Comparison of ENCODE assay signal across 18 cellular contexts in genomic region chr6:47520282-47520681, GRCh38. TPM values are rescaled to one million over a fixed set of nuclear protein-coding genes. Genes with fewer than 3 reads are reported as not detected.
DNase-seq lines count a peak whose midpoint lies in the region; ATAC-seq, FAIRE-seq and TF ChIP-seq lines count a peak whose summit lies in the region.
"Had no signal": no experiment of that assay in that cellular context is flagged by ENCODE, and none has a peak within 500 bp of the region (broad histone marks: within the 10 kb centered on the region; RNA-seq: fewer than 3 reads in every experiment).

No MANE protein-coding gene starts in this region.

- in situ Hi-C loops in HepG2 (cut with HindIII; ENCODE audit: extremely low pct_ligation_motif_present, low pct_unique_long_range_greater_than_20kb) = no loop called here

- H3K36me3 ChIP-seq in CD4-positive, alpha-beta memory T cell (ENCODE audit: insufficient read depth, low read length) = no peaks in the 10 kb centered on the region
- H3K36me3 ChIP-seq in WERI-Rb-1 (no peaks in the 10 kb centered on the region), HepG2 (replicated peaks in 1 of 2; ENCODE audit: control insufficient read depth in 1 of 2, insufficient read depth in 2 of 2, low read length in 2 of 2) (peaks cover 0 to 2% of the 10 kb centered on the region in 2 experiments; a peak in 2 of 5 replicates), esophagus muscularis mucosa (no peaks in the 10 kb centered on the region)
- H3K36me3 ChIP-seq: gastroesophageal sphincter, suprapubic skin had no signal

- H3K36me3 Mint-ChIP-seq in CD4-positive, alpha-beta memory T cell = peaks cover 4 to 12% of the 10 kb centered on the region in 2 donors

- intact Hi-C loops in CD4-positive, alpha-beta memory T cell (cut with micrococcal nuclease) = no loop called here
- intact Hi-C loops in HepG2 (cut with micrococcal nuclease; ENCODE audit: unreplicated experiment) (no loop called here), esophagus muscularis mucosa (cut with DNase I) (no loop called here)

- no peak overlapping the region for H3K4me3 ChIP-seq in CD4-positive, alpha-beta memory T cell (ENCODE audit: low read length in 2 of 2)
- no peak overlapping the region for H3K4me3 ChIP-seq in WERI-Rb-1 (ENCODE audit: low read depth, low read length)
- H3K4me3 ChIP-seq in HepG2 (replicated peaks in 1 of 3; ENCODE audit: insufficient read depth in 1 of 3, low read depth in 2 of 3, low read length in 3 of 3) = no peak overlapping the region
- H3K4me3 ChIP-seq in esophagus muscularis mucosa = no peak overlapping the region
- H3K4me3 ChIP-seq: gastroesophageal sphincter, suprapubic skin had no signal

- no peak overlapping the region for H2AFZ ChIP-seq in HepG2 (ENCODE audit: low read length)

- peaks cover 33 to 62% (median 42%) of the 10 kb centered on the region in 4 donors for H3K4me1 Mint-ChIP-seq in CD4-positive, alpha-beta memory T cell

- H3K4me1 ChIP-seq in CD4-positive, alpha-beta memory T cell (ENCODE audit: insufficient read depth, low read length) = no peaks in the 10 kb centered on the region
- peaks cover 24% of the 10 kb centered on the region for H3K4me1 ChIP-seq in HepG2 (ENCODE audit: insufficient read depth, low read length)
- peaks cover 5 to 15% (median 13%) of the 10 kb centered on the region in 4 donors for H3K4me1 ChIP-seq in esophagus muscularis mucosa
- H3K4me1 ChIP-seq: suprapubic skin had no signal

- no peaks in the 10 kb centered on the region for H3K9me3 ChIP-seq in CD4-positive, alpha-beta memory T cell (ENCODE audit: control insufficient read depth in 1 of 2, low read length in 2 of 2)
- H3K9me3 ChIP-seq in WERI-Rb-1 (ENCODE audit: severe bottlenecking) = no peaks in the 10 kb centered on the region
- no peaks in the 10 kb centered on the region for H3K9me3 ChIP-seq in HepG2 (ENCODE audit: low read length)
- no peaks in the 10 kb centered on the region for H3K9me3 ChIP-seq in esophagus muscularis mucosa
- H3K9me3 ChIP-seq: gastroesophageal sphincter, suprapubic skin had no signal

- CTCF ChIA-PET in CD4-positive, alpha-beta memory T cell (lab: Charles Lee; ENCODE audit: partially characterized antibody) = interaction anchor here (1.4 kb wide), 1 partner anchor 11 kb away, joined by 3 read pairs; no protein-coding TSS in a partner anchor
- CTCF ChIA-PET in HepG2 (lab: Yijun Ruan, JAX; ENCODE audit: low intra/inter-chr PET ratio, low total read pairs) = no interaction called here

- TF ChIP-seq POLR2A in HepG2 (IDR thresholded peaks at IDR 0.05; ENCODE audit: insufficient read depth in 1 of 2, low read depth in 2 of 2, low read length in 2 of 2) (no peak), esophagus muscularis mucosa (IDR thresholded peaks at IDR 0.05; ENCODE audit: low read depth) (no peak)

- peak overlapping the region in 1 of 8 donors; percentile 17 for H3K4me3 Mint-ChIP-seq in CD4-positive, alpha-beta memory T cell

- no peak for TF ChIP-seq RAD21 in HepG2 (CRISPR knock-in tag; IDR thresholded peaks at IDR 0.05)

- H4K20me1 ChIP-seq in HepG2 (ENCODE audit: insufficient read depth, low read length) = peaks cover 40% of the 10 kb centered on the region

- no peak for DNase-seq in CD4-positive, alpha-beta memory T cell
- DNase-seq in WERI-Rb-1 (peak; percentile 65), HepG2 (ENCODE audit: low spot score) (peak; percentile 15), DMS79 (lab: John Stamatoyannopoulos, UW) (no peak), esophagus muscularis mucosa (ENCODE audit: extremely low spot score) (no peak), NCI-H2029 (lab: John Stamatoyannopoulos, UW) (no peak)
- DNase-seq: activated naive CD4-positive, alpha-beta T cell; amygdala; left ventricle myocardium superior; NCI-H1417 treated with DMSO at 0.1 percent for 48 hours; NCI-H226; nucleus accumbens; stimulated activated CD4-positive, alpha-beta T cell treated with anti-CD3 and anti-CD28 coated beads, Interleukin-12 subunit alpha, Interleukin-12 subunit beta, amount 100 ng/mL, for 4 hours had no signal

- TF ChIP-seq EP300 in HepG2 (IDR thresholded peaks at IDR 0.05; ENCODE audit: low read depth in 2 of 2, low read length in 2 of 2) = no peak
- no peak for TF ChIP-seq EP300 in HepG2 (CRISPR knock-in tag; IDR thresholded peaks at IDR 0.05; ENCODE audit: borderline replicate concordance)
- no peak for TF ChIP-seq EP300 in esophagus muscularis mucosa (IDR thresholded peaks at IDR 0.05)

- ATAC-seq in GM19025 (IDR thresholded peaks at IDR 0.05; ENCODE audit: low read depth, unreplicated experiment) = peak; percentile 49
- ATAC-seq in HepG2 = peak; percentile 40
- no peak for ATAC-seq in HG02798 (IDR thresholded peaks at IDR 0.05; ENCODE audit: poor library complexity, unreplicated experiment)
- ATAC-seq: gastroesophageal sphincter, left ventricle myocardium superior had no signal

- TF ChIP-seq CTCF in WERI-Rb-1 (IDR thresholded peaks at IDR 0.05; ENCODE audit: low read depth, low read length) (no peak), HepG2 (CRISPR knock-in tag; IDR thresholded peaks at IDR 0.05) (no peak), esophagus muscularis mucosa (IDR thresholded peaks at IDR 0.05) (no peak)

- 76% methylated on average over 6 of the region's 6 CpGs for WGBS in HepG2 (ENCODE audit: low lambda C conversion rate)
- 84% methylated on average over 6 of the region's 6 CpGs for WGBS in esophagus muscularis mucosa

- no peak overlapping the region for H3K4me2 ChIP-seq in HepG2 (ENCODE audit: low read depth, low read length)

- peak overlapping the region in 4 of 7 donors; percentile 7 to 66 (median 32) for H3K27ac Mint-ChIP-seq in CD4-positive, alpha-beta memory T cell

- no peaks in the 10 kb centered on the region for H3K27me3 Mint-ChIP-seq in CD4-positive, alpha-beta memory T cell

- FAIRE-seq in HepG2 (lab: Jason Lieb, UNC) = no peak
- FAIRE-seq: H1 had no signal

- H3K27me3 ChIP-seq in CD4-positive, alpha-beta memory T cell (ENCODE audit: insufficient read depth, low read length) = no peaks in the 10 kb centered on the region
- H3K27me3 ChIP-seq in WERI-Rb-1 (ENCODE audit: insufficient read depth, low read depth, severe bottlenecking) (no peaks in the 10 kb centered on the region), HepG2 (ENCODE audit: control insufficient read depth in 1 of 2, insufficient read depth in 2 of 2, low read length in 2 of 2) (no peaks in the 10 kb centered on the region), esophagus muscularis mucosa (no peaks in the 10 kb centered on the region)
- H3K27me3 ChIP-seq: gastroesophageal sphincter, suprapubic skin had no signal

- peaks cover 68% of the 10 kb centered on the region for H3K79me2 ChIP-seq in HepG2 (ENCODE audit: insufficient read depth, low read length)

- H3K27ac ChIP-seq in CD4-positive, alpha-beta memory T cell (ENCODE audit: low read depth, low read length) = no peak overlapping the region
- H3K27ac ChIP-seq in WERI-Rb-1 (no peak overlapping the region), HepG2 (ENCODE audit: extremely low read length, insufficient read depth, low read length) (no peak overlapping the region), esophagus muscularis mucosa (replicated peaks in 1 of 4) (no peak overlapping the region)
- H3K27ac ChIP-seq: gastroesophageal sphincter, suprapubic skin had no signal

- BruUV-seq in HepG2 (replicated peaks; lab: Mats Ljungman, UMichigan) = no TSS peak

- H3K9ac ChIP-seq in HepG2 (ENCODE audit: insufficient read depth, low read depth, low read length) = no peak overlapping the region

- H3K9me3 Mint-ChIP-seq in CD4-positive, alpha-beta memory T cell = no peaks in the 10 kb centered on the region

- POLR2A ChIA-PET in CD4-positive, alpha-beta memory T cell (lab: Charles Lee; ENCODE audit: partially characterized antibody) = no interaction called here
- POLR2A ChIA-PET in HepG2 (lab: Yijun Ruan, JAX) = no interaction called here

RNA-seq across cellular contexts. Expression of gene CD2AP, which starts 42.7 kb away (rescaled TPM):
- 10 to 100 TPM; 25.7 to 25.8 TPM for total RNA-seq in CD4-positive, alpha-beta memory T cell
- 1 to 10 TPM; 3.5 to 8.4 TPM for polyA plus RNA-seq in CD4-positive, alpha-beta memory T cell
- 31.9 and 40.1 TPM in 2 replicates for total RNA-seq in HepG2 (2016; rRNA removed; fragmentation: Illumina TruSeq; extraction: Trizol)
- 12.4 and 19.0 TPM in 2 replicates for total RNA-seq in HepG2 (2016; cell fraction: cytosol; rRNA removed; fragmentation: Illumina TruSeq; extraction: Trizol; ENCODE audit: low read depth)
- total RNA-seq in HepG2 (2016; cell fraction: insoluble cytoplasmic fraction; rRNA removed; fragmentation: Illumina TruSeq; extraction: Trizol) = 30.7 and 38.4 TPM in 2 replicates
- total RNA-seq in HepG2 (2016; cell fraction: membrane; rRNA removed; fragmentation: Illumina TruSeq; extraction: Trizol) = 12.4 and 12.6 TPM in 2 replicates
- 42.9 and 47.2 TPM in 2 replicates for total RNA-seq in HepG2 (2016; cell fraction: nucleus; rRNA removed; fragmentation: Illumina TruSeq; extraction: Trizol)
- 6.0 and 8.6 TPM in 2 replicates for polyA plus RNA-seq in HepG2 (2011; rRNA removed)
- 2.4 and 4.1 TPM in 2 replicates for polyA plus RNA-seq in HepG2 (2011; cell fraction: cytosol; rRNA removed)
- polyA plus RNA-seq in HepG2 (2011; cell fraction: nucleus; rRNA removed) = 5.8 and 8.0 TPM in 2 replicates
- 20.4 and 25.9 TPM in 2 replicates for polyA plus RNA-seq in HepG2 (2012)
- 1.0 and 1.1 TPM in 2 replicates for polyA plus RNA-seq in HepG2 (2016; cell fraction: cytosol; fragmentation: Illumina TruSeq; extraction: Trizol; ENCODE audit: low read depth)
- polyA plus RNA-seq in HepG2 (2016; cell fraction: insoluble cytoplasmic fraction; fragmentation: Illumina TruSeq; extraction: Trizol; ENCODE audit: low read depth) = 41.6 and 46.6 TPM in 2 replicates
- 5.3 and 5.7 TPM in 2 replicates for polyA plus RNA-seq in HepG2 (2016; cell fraction: membrane; fragmentation: Illumina TruSeq; extraction: Trizol; ENCODE audit: low read depth)
- polyA plus RNA-seq in HepG2 (2016; cell fraction: nucleus; fragmentation: Illumina TruSeq; extraction: Trizol; ENCODE audit: insufficient read depth, low read depth) = 31.0 and 34.8 TPM in 2 replicates
- polyA minus RNA-seq in HepG2 (2011; rRNA and poly(A)+ RNA removed; ENCODE audit: low replicate concordance) = 1.9 and 2.4 TPM in 2 replicates
- 9.9 and 10.5 TPM in 2 replicates for polyA minus RNA-seq in HepG2 (2011; cell fraction: cytosol; rRNA and poly(A)+ RNA removed)
- 84.8 and 85.6 TPM in 2 replicates for polyA minus RNA-seq in HepG2 (2011; cell fraction: nucleus; rRNA and poly(A)+ RNA removed)
- total RNA-seq in esophagus muscularis mucosa = 10 to 100 TPM; 17.2 to 20.7 (median 20.0) TPM

Comparison
In these comparisons a context has a peak if more than half of its experiments do, and no peak if none do; other contexts are left out.
1. DNase-seq: peak in WERI-Rb-1 (single experiment) and HepG2 (single experiment); none in CD4-positive, alpha-beta memory T cell (0 of 5), DMS79 (single experiment), esophagus muscularis mucosa (single experiment) and NCI-H2029 (single experiment).